1 cellular context compared by ENCODE assay signal in the genomic region with DNA sequence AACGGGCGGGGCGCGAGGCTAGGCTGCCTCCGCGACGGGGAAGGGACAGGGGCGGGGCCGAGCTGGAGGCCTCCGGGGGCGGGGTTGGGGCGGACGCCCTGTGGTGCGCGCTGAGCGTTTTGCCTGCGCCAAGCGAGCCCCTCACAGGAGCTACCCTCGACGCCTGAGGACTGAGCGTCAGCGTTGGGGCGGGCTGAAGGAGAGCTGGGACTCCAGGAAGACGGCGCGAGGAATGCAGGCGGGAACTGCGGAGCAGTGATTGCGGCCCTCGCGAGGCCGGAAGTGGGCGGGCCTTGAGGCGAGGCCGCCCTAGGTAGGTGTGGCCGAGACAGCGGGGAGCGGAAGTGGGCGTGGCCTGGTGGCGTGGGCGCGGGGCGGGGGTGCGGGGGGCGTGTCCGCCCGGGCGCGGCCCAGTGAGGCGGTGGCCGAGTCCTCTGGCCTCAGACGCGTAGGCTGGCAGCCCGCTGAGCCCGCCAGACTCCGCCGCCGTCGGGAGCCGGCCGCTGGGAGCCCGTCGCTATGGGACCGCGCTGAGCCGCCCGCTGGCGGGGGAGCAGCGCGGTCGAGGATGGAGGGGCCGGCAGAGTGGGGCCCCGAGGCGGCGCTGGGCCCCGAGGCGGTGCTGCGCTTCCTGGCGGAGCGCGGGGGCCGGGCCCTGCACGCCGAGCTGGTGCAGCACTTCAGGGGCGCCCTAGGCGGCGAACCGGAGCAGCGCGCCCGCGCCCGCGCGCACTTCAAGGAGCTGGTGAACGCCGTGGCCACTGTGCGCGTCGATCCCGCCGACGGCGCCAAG.
TF ChIP-seq lines count a peak whose summit lies in the region.

Gene SEPTIN10, minus strand, starts transcription at position 45 of the 793 bp plus-strand sequence. CDS start 139 bp downstream, outside the sequence.
Gene SOWAHC, plus strand, starts transcription at position 443 of the 793 bp plus-strand sequence. Its CDS starts 126 bp downstream, at position 569.

TF ChIP-seq in HepG2, 621 proteins besides CTCF, POLR2A, EP300 and RAD21 (continued from another document and continues in another):
- TF ChIP-seq ZBTB25 (CRISPR knock-in tag; IDR thresholded peaks at IDR 0.05) = no peak; the same call in 1 of the 2 replicates
- TF ChIP-seq EZH2 (conservative IDR thresholded peaks at IDR 0.05; ENCODE audit: low read depth, low read length) = no peak
- TF ChIP-seq RORA (CRISPR knock-in tag; IDR thresholded peaks at IDR 0.05) = no peak
- TF ChIP-seq ZBTB42 (CRISPR knock-in tag; IDR thresholded peaks at IDR 0.05) = peak; percentile 81; the same call in 1 of the 2 replicates
- peak; percentile 67 for TF ChIP-seq ZNF883 (CRISPR knock-in tag; IDR thresholded peaks at IDR 0.05; ENCODE audit: not compliant biosample characterization)
- TF ChIP-seq, protein P1, sequence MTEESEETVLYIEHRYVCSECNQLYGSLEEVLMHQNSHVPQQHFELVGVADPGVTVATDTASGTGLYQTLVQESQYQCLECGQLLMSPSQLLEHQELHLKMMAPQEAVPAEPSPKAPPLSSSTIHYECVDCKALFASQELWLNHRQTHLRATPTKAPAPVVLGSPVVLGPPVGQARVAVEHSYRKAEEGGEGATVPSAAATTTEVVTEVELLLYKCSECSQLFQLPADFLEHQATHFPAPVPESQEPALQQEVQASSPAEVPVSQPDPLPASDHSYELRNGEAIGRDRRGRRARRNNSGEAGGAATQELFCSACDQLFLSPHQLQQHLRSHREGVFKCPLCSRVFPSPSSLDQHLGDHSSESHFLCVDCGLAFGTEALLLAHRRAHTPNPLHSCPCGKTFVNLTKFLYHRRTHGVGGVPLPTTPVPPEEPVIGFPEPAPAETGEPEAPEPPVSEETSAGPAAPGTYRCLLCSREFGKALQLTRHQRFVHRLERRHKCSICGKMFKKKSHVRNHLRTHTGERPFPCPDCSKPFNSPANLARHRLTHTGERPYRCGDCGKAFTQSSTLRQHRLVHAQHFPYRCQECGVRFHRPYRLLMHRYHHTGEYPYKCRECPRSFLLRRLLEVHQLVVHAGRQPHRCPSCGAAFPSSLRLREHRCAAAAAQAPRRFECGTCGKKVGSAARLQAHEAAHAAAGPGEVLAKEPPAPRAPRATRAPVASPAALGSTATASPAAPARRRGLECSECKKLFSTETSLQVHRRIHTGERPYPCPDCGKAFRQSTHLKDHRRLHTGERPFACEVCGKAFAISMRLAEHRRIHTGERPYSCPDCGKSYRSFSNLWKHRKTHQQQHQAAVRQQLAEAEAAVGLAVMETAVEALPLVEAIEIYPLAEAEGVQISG (CRISPR knock-in tag; IDR thresholded peaks at IDR 0.05) = peak; percentile 85
- TF ChIP-seq POGZ (CRISPR knock-in tag; IDR thresholded peaks at IDR 0.05) = peak; percentile 93
- TF ChIP-seq ZNF3 (CRISPR knock-in tag; IDR thresholded peaks at IDR 0.05) = no peak
- peak; percentile 97 for TF ChIP-seq SALL2 (CRISPR knock-in tag; IDR thresholded peaks at IDR 0.05)
- TF ChIP-seq ATF4 (CRISPR knock-in tag; IDR thresholded peaks at IDR 0.05) = no peak
- TF ChIP-seq E2F1 (CRISPR knock-in tag; IDR thresholded peaks at IDR 0.05) = peak; percentile 94
- TF ChIP-seq ARID4A (CRISPR knock-in tag; IDR thresholded peaks at IDR 0.05; ENCODE audit: borderline replicate concordance) = peak; percentile 87
- peak; percentile 64; the same call in 1 of the 2 replicates for TF ChIP-seq MLX (CRISPR knock-in tag; IDR thresholded peaks at IDR 0.05)
- TF ChIP-seq, protein P2, sequence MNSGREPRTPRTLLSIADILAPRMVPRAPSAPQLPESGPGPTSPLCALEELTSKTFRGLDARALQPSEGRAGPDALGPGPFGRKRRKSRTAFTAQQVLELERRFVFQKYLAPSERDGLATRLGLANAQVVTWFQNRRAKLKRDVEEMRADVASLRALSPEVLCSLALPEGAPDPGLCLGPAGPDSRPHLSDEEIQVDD (CRISPR knock-in tag; IDR thresholded peaks at IDR 0.05; ENCODE audit: borderline replicate concordance) = peak; percentile 93
- TF ChIP-seq SKI (IDR thresholded peaks at IDR 0.05; ENCODE audit: partially characterized antibody) = peak; percentile 76
- TF ChIP-seq, protein P3, sequence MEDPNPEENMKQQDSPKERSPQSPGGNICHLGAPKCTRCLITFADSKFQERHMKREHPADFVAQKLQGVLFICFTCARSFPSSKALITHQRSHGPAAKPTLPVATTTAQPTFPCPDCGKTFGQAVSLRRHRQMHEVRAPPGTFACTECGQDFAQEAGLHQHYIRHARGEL (CRISPR knock-in tag; IDR thresholded peaks at IDR 0.05) = no peak
- TF ChIP-seq SOX13 (IDR thresholded peaks at IDR 0.05) = no peak
- TF ChIP-seq SOX13 (CRISPR knock-in tag; conservative IDR thresholded peaks at IDR 0.05 in 1 of 2, IDR thresholded peaks at IDR 0.05 in 1 of 2) = peak in 1 of 2 experiments; percentile 82; a peak in 2 of 4 replicates
- TF ChIP-seq, protein P4, sequence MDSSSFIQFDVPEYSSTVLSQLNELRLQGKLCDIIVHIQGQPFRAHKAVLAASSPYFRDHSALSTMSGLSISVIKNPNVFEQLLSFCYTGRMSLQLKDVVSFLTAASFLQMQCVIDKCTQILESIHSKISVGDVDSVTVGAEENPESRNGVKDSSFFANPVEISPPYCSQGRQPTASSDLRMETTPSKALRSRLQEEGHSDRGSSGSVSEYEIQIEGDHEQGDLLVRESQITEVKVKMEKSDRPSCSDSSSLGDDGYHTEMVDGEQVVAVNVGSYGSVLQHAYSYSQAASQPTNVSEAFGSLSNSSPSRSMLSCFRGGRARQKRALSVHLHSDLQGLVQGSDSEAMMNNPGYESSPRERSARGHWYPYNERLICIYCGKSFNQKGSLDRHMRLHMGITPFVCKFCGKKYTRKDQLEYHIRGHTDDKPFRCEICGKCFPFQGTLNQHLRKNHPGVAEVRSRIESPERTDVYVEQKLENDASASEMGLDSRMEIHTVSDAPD (CRISPR knock-in tag; IDR thresholded peaks at IDR 0.05) = no peak; the same call in 1 of the 2 replicates
- peak; percentile 93 for TF ChIP-seq ZNF678 (CRISPR knock-in tag; IDR thresholded peaks at IDR 0.05)
- peak; percentile 20 for TF ChIP-seq ZNF563 (CRISPR knock-in tag; IDR thresholded peaks at IDR 0.05)
- TF ChIP-seq NR0B2 (CRISPR knock-in tag; IDR thresholded peaks at IDR 0.05) = peak; percentile 15; the same call in 1 of the 2 replicates
- peak; percentile 64 for TF ChIP-seq PHF20 (CRISPR knock-in tag; IDR thresholded peaks at IDR 0.05)
- peak; percentile 86 for TF ChIP-seq ZBTB7B (CRISPR knock-in tag; IDR thresholded peaks at IDR 0.05)
- TF ChIP-seq ZKSCAN8 (CRISPR knock-in tag; IDR thresholded peaks at IDR 0.05; ENCODE audit: borderline replicate concordance) = 0 out of 2 replicates have a peak, but pooled peaks have one; percentile 32
- no peak; the same call in 1 of the 2 replicates for TF ChIP-seq CREB3 (CRISPR knock-in tag; IDR thresholded peaks at IDR 0.05)
- peak; percentile 84; the same call in 1 of the 2 replicates for TF ChIP-seq ZNF274 (CRISPR knock-in tag; IDR thresholded peaks at IDR 0.05)
- no peak for TF ChIP-seq CERS6 (CRISPR knock-in tag; IDR thresholded peaks at IDR 0.05)
- TF ChIP-seq IRX3 (CRISPR knock-in tag; IDR thresholded peaks at IDR 0.05; ENCODE audit: borderline replicate concordance, low read depth) = peak; percentile 78
- TF ChIP-seq JDP2 (CRISPR knock-in tag; IDR thresholded peaks at IDR 0.05; ENCODE audit: borderline replicate concordance) = no peak; the same call in 1 of the 2 replicates
- no peak for TF ChIP-seq ZNF33A (CRISPR knock-in tag; IDR thresholded peaks at IDR 0.05; ENCODE audit: borderline replicate concordance)
- TF ChIP-seq, protein P5, sequence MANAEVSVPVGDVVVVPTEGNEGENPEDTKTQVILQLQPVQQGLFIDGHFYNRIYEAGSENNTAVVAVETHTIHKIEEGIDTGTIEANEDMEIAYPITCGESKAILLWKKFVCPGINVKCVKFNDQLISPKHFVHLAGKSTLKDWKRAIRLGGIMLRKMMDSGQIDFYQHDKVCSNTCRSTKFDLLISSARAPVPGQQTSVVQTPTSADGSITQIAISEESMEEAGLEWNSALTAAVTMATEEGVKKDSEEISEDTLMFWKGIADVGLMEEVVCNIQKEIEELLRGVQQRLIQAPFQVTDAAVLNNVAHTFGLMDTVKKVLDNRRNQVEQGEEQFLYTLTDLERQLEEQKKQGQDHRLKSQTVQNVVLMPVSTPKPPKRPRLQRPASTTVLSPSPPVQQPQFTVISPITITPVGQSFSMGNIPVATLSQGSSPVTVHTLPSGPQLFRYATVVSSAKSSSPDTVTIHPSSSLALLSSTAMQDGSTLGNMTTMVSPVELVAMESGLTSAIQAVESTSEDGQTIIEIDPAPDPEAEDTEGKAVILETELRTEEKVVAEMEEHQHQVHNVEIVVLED (CRISPR knock-in tag; IDR thresholded peaks at IDR 0.05; ENCODE audit: borderline replicate concordance) = peak; percentile 92
- no peak for TF ChIP-seq NBN (conservative IDR thresholded peaks at IDR 0.05)
- peak in 1 of 2 experiments; percentile 87; a peak in 2 of 4 replicates for TF ChIP-seq KLF16 (CRISPR knock-in tag; IDR thresholded peaks at IDR 0.05)
- peak; percentile 77; the same call in 1 of the 2 replicates for TF ChIP-seq ZBTB3 (CRISPR knock-in tag; IDR thresholded peaks at IDR 0.05; ENCODE audit: borderline replicate concordance, low read depth)
- TF ChIP-seq HOXD1 (CRISPR knock-in tag; IDR thresholded peaks at IDR 0.05) = peak; percentile 71; the same call in 1 of the 2 replicates
